Comparison of ENCODE assay signal across 20 cellular contexts in the genomic region with DNA sequence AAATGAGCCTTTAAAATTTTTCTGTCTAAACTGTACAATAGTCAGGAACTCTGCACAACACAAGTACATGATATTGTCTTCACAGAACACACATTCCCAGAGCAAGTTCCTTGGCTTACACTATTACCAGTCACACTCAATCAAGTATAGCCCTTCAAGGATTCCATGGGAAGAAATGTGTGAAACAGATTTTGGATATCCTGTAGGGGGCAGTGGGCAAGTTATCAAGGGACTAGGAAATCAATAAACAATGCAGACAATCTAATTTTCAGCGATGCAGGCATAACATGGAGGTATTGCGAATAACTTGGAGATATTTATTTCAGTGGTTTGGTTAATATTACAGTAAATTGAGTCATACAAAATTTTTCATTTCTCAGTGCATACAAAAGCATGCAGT.
A peak's percentile ranks its signal among the peaks of the same experiment; 100 is the strongest.
DNase-seq lines count a peak whose midpoint lies in the region; ATAC-seq and TF ChIP-seq lines count a peak whose summit lies in the region.
"Had no signal": no experiment of that assay in that cellular context is flagged by ENCODE, and none has a peak within 500 bp of the region (broad histone marks: within the 10 kb centered on the region; RNA-seq: fewer than 3 reads in every experiment).

No MANE protein-coding gene starts in this region.

- no peak overlapping the region for H4K8ac ChIP-seq in H9 (replicated peaks; ENCODE audit: insufficient read length, low read depth, low read length)

- no peaks in the 10 kb centered on the region for H4K20me1 ChIP-seq in H9 (ENCODE audit: control insufficient read depth, insufficient read depth, insufficient read length)
- H4K20me1 ChIP-seq: BLaER1 treated with 17β-estradiol and CSF1 and Interleukin-3, amounts not matched to agents 10 nM and 100 nM had no signal

- H3K23me2 ChIP-seq in H9 (ENCODE audit: insufficient read length, low read depth, low read length, poor library complexity, severe bottlenecking) = no peaks in the 10 kb centered on the region

- no peak overlapping the region for H2BK12ac ChIP-seq in H9 (ENCODE audit: insufficient read length, low read depth, low read length)

- H3K27ac ChIP-seq in H9 (ENCODE audit: insufficient read length, low read depth, low read length) = no peak overlapping the region
- H3K27ac ChIP-seq: BLaER1 treated with 17β-estradiol and CSF1 and Interleukin-3, amounts not matched to agents 10 nM and 100 nM; Peyer's patch had no signal

- no peaks in the 10 kb centered on the region for H3K79me2 ChIP-seq in H9 (ENCODE audit: insufficient read depth, low read length)

- no peak overlapping the region for H2BK15ac ChIP-seq in H9 (ENCODE audit: low read depth, low read length)

- no peaks in the 10 kb centered on the region for H3K79me1 ChIP-seq in H9 (ENCODE audit: insufficient read depth, low read depth, low read length, poor library complexity, severe bottlenecking)

- no peak overlapping the region for H3K18ac ChIP-seq in H9 (ENCODE audit: insufficient read length, low read depth, low read length)

- H3K9ac ChIP-seq in H9 (ENCODE audit: extremely low read depth, insufficient read length, low read length) = no peak overlapping the region
- H3K9ac ChIP-seq: BLaER1 treated with 17β-estradiol and CSF1 and Interleukin-3, amounts not matched to agents 10 nM and 100 nM had no signal

- H3K9me3 ChIP-seq in BE2C (no peaks in the 10 kb centered on the region), H9 (ENCODE audit: control insufficient read depth, low read depth, low read length) (no peaks in the 10 kb centered on the region)
- H3K9me3 ChIP-seq: BLaER1 treated with 17β-estradiol and CSF1 and Interleukin-3, amounts not matched to agents 10 nM and 100 nM; Peyer's patch had no signal

- WGBS in H9 (ENCODE audit: extremely low coverage, insufficient read length, low lambda C conversion rate) = no CpG with 5 or more reads among the region's 2 CpGs

- no peak for ATAC-seq in HG03135 (IDR thresholded peaks at IDR 0.05; ENCODE audit: unreplicated experiment)
- no peak for ATAC-seq in HG03280 (IDR thresholded peaks at IDR 0.05; ENCODE audit: unreplicated experiment)

- H2AK5ac ChIP-seq in H9 (ENCODE audit: insufficient read length, low read length) = no peak overlapping the region

- no peak overlapping the region for H4K5ac ChIP-seq in H9 (ENCODE audit: insufficient read length, low read depth, low read length)

- TF ChIP-seq CTCF in BE2C (IDR thresholded peaks at IDR 0.05; ENCODE audit: low read depth, low read length) (peak; percentile 46), H9 (conservative IDR thresholded peaks at IDR 0.05) (peak; percentile 58), chondrocyte (IDR thresholded peaks at IDR 0.05) (peak; percentile 31), nephron (IDR thresholded peaks at IDR 0.05; ENCODE audit: unreplicated experiment in 3 of 3) (no peak)

- H3K4me1 Mint-ChIP-seq in H9 (no peaks in the 10 kb centered on the region), chondrocyte (ENCODE audit: low read depth) (no peaks in the 10 kb centered on the region), nephron (peaks cover 25% of the 10 kb centered on the region)
- H3K4me1 Mint-ChIP-seq: CD8-positive, alpha-beta memory T cell; IgD-negative memory B cell had no signal

- DNase-seq in BE2C (no peak), H9 (no peak), chondrocyte (ENCODE audit: low spot score) (no peak)
- no peak for DNase-seq in stimulated activated CD4-positive, alpha-beta T cell treated with anti-CD3 and anti-CD28 coated beads, Interleukin-1b, Interleukin-23, amount 100 ng/mL, for 48 hours
- DNase-seq: ACHN; Calu3; CD8-positive, alpha-beta memory T cell; DMS153; HCEC 1CT; MV-4-11; NCI-H1105 treated with DMSO at 0.1 percent for 48 hours; NCI-H2029 treated with DMSO at 0.1 percent for 48 hours; NCI-H226; NCI-H524 treated with DMSO at 0.1 percent for 48 hours; Peyer's patch had no signal

- H3K14ac ChIP-seq in H9 (ENCODE audit: insufficient read depth, low read length) = no peak overlapping the region

- no peak overlapping the region for H2BK5ac ChIP-seq in H9 (ENCODE audit: insufficient read length, low read length)

- H3K9me3 Mint-ChIP-seq in H9 (no peaks in the 10 kb centered on the region), chondrocyte (ENCODE audit: low read depth) (peaks cover 11% of the 10 kb centered on the region), nephron (peaks cover 2% of the 10 kb centered on the region)

- H3K23ac ChIP-seq in H9 (ENCODE audit: insufficient read length, low read depth, low read length) = no peak overlapping the region

- no peak overlapping the region for H3K4me2 ChIP-seq in H9 (ENCODE audit: insufficient read depth, insufficient read length, low read length)
- H3K4me2 ChIP-seq: BLaER1 treated with 17β-estradiol and CSF1 and Interleukin-3, amounts not matched to agents 10 nM and 100 nM had no signal

- H3K4me1 ChIP-seq in BE2C (peaks cover 3% of the 10 kb centered on the region; the same call in 1 of the 2 replicates), H9 (ENCODE audit: insufficient read depth, low read length) (no peaks in the 10 kb centered on the region)
- H3K4me1 ChIP-seq: Peyer's patch had no signal

- H3K27me3 ChIP-seq in BE2C (no peaks in the 10 kb centered on the region), H9 (ENCODE audit: insufficient read depth, low read length) (no peaks in the 10 kb centered on the region)
- H3K27me3 ChIP-seq: BLaER1 treated with 17β-estradiol and CSF1 and Interleukin-3, amounts not matched to agents 10 nM and 100 nM; Peyer's patch had no signal

- H3K4me3 Mint-ChIP-seq in H9 (no peak overlapping the region), chondrocyte (ENCODE audit: unreplicated experiment) (no peak overlapping the region), nephron (no peak overlapping the region)
- H3K4me3 Mint-ChIP-seq: CD8-positive, alpha-beta memory T cell; IgD-negative memory B cell had no signal

- H3T11ph ChIP-seq in H9 (ENCODE audit: low read length) = no peak overlapping the region

- H3K36me3 ChIP-seq in BE2C = no peaks in the 10 kb centered on the region
- H3K36me3 ChIP-seq: BLaER1 treated with 17β-estradiol and CSF1 and Interleukin-3, amounts not matched to agents 10 nM and 100 nM; Peyer's patch had no signal

- no peak overlapping the region for H3K4ac ChIP-seq in H9 (ENCODE audit: low read depth, low read length)

- no peak overlapping the region for H3K27ac Mint-ChIP-seq in H9
- H3K27ac Mint-ChIP-seq in chondrocyte (ENCODE audit: unreplicated experiment) = no peak overlapping the region
- peak overlapping the region in 2 of 3 experiments; percentile 77 to 79 for H3K27ac Mint-ChIP-seq in nephron
- H3K27ac Mint-ChIP-seq: CD8-positive, alpha-beta memory T cell; IgD-negative memory B cell had no signal

- no peak overlapping the region for H3K56ac ChIP-seq in H9 (ENCODE audit: insufficient read length, low read depth, low read length)

- H3K27me3 Mint-ChIP-seq in H9 (ENCODE audit: low read depth) = no peaks in the 10 kb centered on the region
- H3K27me3 Mint-ChIP-seq in chondrocyte (ENCODE audit: low read depth) = no peaks in the 10 kb centered on the region
- no peaks in the 10 kb centered on the region for H3K27me3 Mint-ChIP-seq in nephron (ENCODE audit: low read depth)
- H3K27me3 Mint-ChIP-seq: CD8-positive, alpha-beta memory T cell; IgD-negative memory B cell had no signal

- H3K4me3 ChIP-seq in BE2C (ENCODE audit: low read depth, low read length) = no peak overlapping the region
- H3K4me3 ChIP-seq: BLaER1 treated with 17β-estradiol and CSF1 and Interleukin-3, amounts not matched to agents 10 nM and 100 nM; Peyer's patch had no signal

- H3K36me3 Mint-ChIP-seq in H9 (ENCODE audit: insufficient read depth in 1 of 3, low read depth in 3 of 3) (no peaks in the 10 kb centered on the region), chondrocyte (ENCODE audit: low read depth) (no peaks in the 10 kb centered on the region), nephron (ENCODE audit: low read depth) (no peaks in the 10 kb centered on the region)
- H3K36me3 Mint-ChIP-seq: CD8-positive, alpha-beta memory T cell; IgD-negative memory B cell had no signal

- no peak overlapping the region for H2AFZ ChIP-seq in H9 (ENCODE audit: low read length)

- no peak overlapping the region for H2BK120ac ChIP-seq in H9 (ENCODE audit: low read depth, low read length, poor library complexity, severe bottlenecking)

- no peak overlapping the region for H2BK20ac ChIP-seq in H9 (ENCODE audit: low read depth, low read length, poor library complexity, severe bottlenecking)

- no peak overlapping the region for H4K91ac ChIP-seq in H9 (ENCODE audit: insufficient read length, low read depth, low read length)

Comparison
In these comparisons a context has a peak if more than half of its experiments do, and no peak if none do; other contexts are left out.
1. CTCF ChIP-seq: peak in BE2C (single experiment), H9 (single experiment) and chondrocyte (single experiment); none in nephron (0 of 3).
2. H3K27ac Mint-ChIP-seq: peak in nephron (2 of 3); none in H9 (0 of 3) and chondrocyte (single experiment).